ENCODE assay signal across 11 cellular contexts in the genomic region with DNA sequence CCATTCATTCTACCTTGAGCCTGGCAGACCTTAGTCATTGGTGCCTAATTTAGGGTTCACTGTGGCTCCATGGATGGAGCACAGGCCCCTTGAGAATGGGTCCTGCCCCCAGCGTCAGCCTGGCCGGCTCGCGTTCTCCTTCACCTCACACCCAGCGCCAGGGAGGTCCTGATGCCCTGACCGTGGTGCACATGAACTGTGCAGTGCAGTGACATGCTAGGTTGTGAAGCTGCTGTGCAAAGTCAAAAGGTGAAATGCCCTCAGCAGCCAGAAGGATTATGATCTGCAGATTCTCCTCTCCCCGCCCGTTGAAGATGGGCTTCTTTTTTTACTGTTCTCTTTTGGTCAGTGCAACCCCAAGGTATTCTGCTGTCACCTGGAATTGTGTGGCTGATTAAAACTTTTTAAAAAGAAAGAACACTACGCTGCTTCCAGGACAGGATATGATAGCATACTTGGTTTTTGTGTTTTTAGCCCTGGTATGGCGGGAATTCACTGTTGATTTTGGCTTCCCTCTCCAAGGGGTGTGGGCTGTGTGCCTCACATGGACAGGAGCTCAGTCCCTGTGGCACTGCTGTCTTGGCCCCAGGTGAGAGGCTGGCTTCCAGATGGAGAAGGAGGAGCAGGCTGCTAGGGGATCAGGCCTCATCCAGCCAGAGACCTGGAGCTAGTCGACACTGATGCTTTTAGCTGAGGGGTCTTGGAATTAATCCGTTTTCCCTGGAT. TPM values are rescaled to one million over a fixed set of nuclear protein-coding genes. Genes with fewer than 3 reads are reported as not detected.
DNase-seq lines count a peak whose midpoint lies in the region; ATAC-seq and TF ChIP-seq lines count a peak whose summit lies in the region.
"Had no signal": no experiment of that assay in that cellular context is flagged by ENCODE, and none has a peak within 500 bp of the region (broad histone marks: within the 10 kb centered on the region; RNA-seq: fewer than 3 reads in every experiment).

No MANE protein-coding gene starts in this region.

- H3F3A ChIP-seq in PC-9 (ENCODE audit: insufficient read depth, low read depth), result peaks cover 76% of the 10 kb centered on the region

- no TSS peak for BruUV-seq in PC-9 (replicated peaks; lab: Mats Ljungman, UMichigan)

- intact Hi-C loops in PC-9 (cut with micrococcal nuclease; ENCODE audit: unreplicated experiment), result no loop called here

- no peaks in the 10 kb centered on the region for H3K27me3 Mint-ChIP-seq in CD4-positive, CD25-positive, alpha-beta regulatory T cell
- H3K27me3 Mint-ChIP-seq in CD8-positive, alpha-beta memory T cell, result no peaks in the 10 kb centered on the region
- H3K27me3 Mint-ChIP-seq: activated T-helper 17 cell treated with anti-CD3 and anti-CD28 coated beads, Interleukin-2, amount 50 U/mL, for 72 hours had no signal

- H3K4me2 ChIP-seq in PC-9, result peak overlapping the region; percentile 67

- H4K20me1 ChIP-seq in PC-9 (ENCODE audit: insufficient read depth), result no peaks in the 10 kb centered on the region

- peaks cover 46% of the 10 kb centered on the region for H3K79me2 ChIP-seq in PC-9 (ENCODE audit: low read depth)

- peaks cover 10 to 41% (median 27%) of the 10 kb centered on the region in 4 donors for H3K4me1 Mint-ChIP-seq in CD4-positive, CD25-positive, alpha-beta regulatory T cell
- peaks cover 19 to 40% (median 28%) of the 10 kb centered on the region in 3 donors for H3K4me1 Mint-ChIP-seq in CD8-positive, alpha-beta memory T cell

- POLR2A ChIA-PET in PC-9 (lab: Charles Lee; ENCODE audit: unreplicated experiment), result interaction anchor here (0.5 to 0.7 kb wide), 8 partner anchors 12 to 668 kb away, joined by 3 to 15 read pairs (median 5); no protein-coding TSS in a partner anchor
- POLR2A ChIA-PET in CD8-positive, alpha-beta memory T cell (lab: Charles Lee), result no interaction called here

- no peak overlapping the region for H3K27ac ChIP-seq in CD4-positive, CD25-positive, alpha-beta regulatory T cell (ENCODE audit: insufficient read depth, low read length, poor library complexity, severe bottlenecking)
- H3K27ac ChIP-seq in PC-9, result peak overlapping the region; percentile 93
- H3K27ac ChIP-seq in skeletal muscle tissue (ENCODE audit: low read depth, low read length), result peak overlapping the region; percentile 66
- no peak overlapping the region for H3K27ac ChIP-seq in CD8-positive, alpha-beta memory T cell (ENCODE audit: low read depth, low read length)

- H3K4me1 ChIP-seq in CD4-positive, CD25-positive, alpha-beta regulatory T cell (ENCODE audit: control insufficient read depth, insufficient read depth, low read length, poor library complexity, severe bottlenecking), result no peaks in the 10 kb centered on the region
- H3K4me1 ChIP-seq in PC-9 (replicated peaks; ENCODE audit: insufficient read depth), result peaks cover 79% of the 10 kb centered on the region
- H3K4me1 ChIP-seq in skeletal muscle tissue (ENCODE audit: control insufficient read depth in 3 of 3, insufficient read depth in 3 of 3, low read length in 3 of 3), result peaks cover 17 to 37% (median 22%) of the 10 kb centered on the region in 3 donors
- H3K4me1 ChIP-seq in CD8-positive, alpha-beta memory T cell (ENCODE audit: insufficient read depth, low read length), result no peaks in the 10 kb centered on the region

- no peaks in the 10 kb centered on the region for H3K9me3 ChIP-seq in CD4-positive, CD25-positive, alpha-beta regulatory T cell (ENCODE audit: control insufficient read depth in 2 of 2, low read length in 2 of 2)
- H3K9me3 ChIP-seq in PC-9 (ENCODE audit: insufficient read depth, low read depth) (no peaks in the 10 kb centered on the region), skeletal muscle tissue (ENCODE audit: control insufficient read depth in 3 of 3, low read length in 3 of 3) (no peaks in the 10 kb centered on the region)
- no peaks in the 10 kb centered on the region for H3K9me3 ChIP-seq in CD8-positive, alpha-beta memory T cell (ENCODE audit: low read length)

- CTCF ChIA-PET in PC-9 (lab: Charles Lee), result interaction anchor here (0.9 kb wide), 2 partner anchors 20 to 51 kb away, joined by 4 to 6 read pairs; no protein-coding TSS in a partner anchor
- CTCF ChIA-PET in CD8-positive, alpha-beta memory T cell (lab: Charles Lee), result interaction anchor here (1.3 kb wide), 1 partner anchor 10 kb away, joined by 5 read pairs; no protein-coding TSS in a partner anchor

- no peak overlapping the region for H3K9ac ChIP-seq in skeletal muscle tissue (ENCODE audit: low read depth in 1 of 3, low read length in 3 of 3)

- DNase-seq in CD4-positive, CD25-positive, alpha-beta regulatory T cell, result no peak
- DNase-seq in PC-9 (peak; percentile 74 to 79), epithelial cell of esophagus (ENCODE audit: low read depth) (peak; percentile 36), HuH-7 (ENCODE audit: low spot score) (no peak), NCI-H2227 treated with DMSO at 0.1 percent for 48 hours (lab: John Stamatoyannopoulos, UW) (no peak)
- DNase-seq in CD8-positive, alpha-beta memory T cell, result no peak
- DNase-seq: DMS 273 treated with DMSO at 0.1 percent for 48 hours; effector CD8-positive, alpha-beta T cell had no signal

- no peak overlapping the region for H3K4me3 ChIP-seq in CD4-positive, CD25-positive, alpha-beta regulatory T cell (ENCODE audit: low read depth, low read length)
- no peak overlapping the region for H3K4me3 ChIP-seq in PC-9
- H3K4me3 ChIP-seq in epithelial cell of esophagus (ENCODE audit: low read length), result no peak overlapping the region
- no peak overlapping the region for H3K4me3 ChIP-seq in skeletal muscle tissue (ENCODE audit: low read length in 3 of 3)
- H3K4me3 ChIP-seq in CD8-positive, alpha-beta memory T cell (ENCODE audit: low read length), result no peak overlapping the region

- no peak overlapping the region for H2AFZ ChIP-seq in PC-9

- peaks cover 35% of the 10 kb centered on the region for H3K36me3 ChIP-seq in CD4-positive, CD25-positive, alpha-beta regulatory T cell (ENCODE audit: control insufficient read depth, insufficient read depth, low read length)
- H3K36me3 ChIP-seq in PC-9 (ENCODE audit: low read depth) (peaks cover 5% of the 10 kb centered on the region), skeletal muscle tissue (ENCODE audit: control insufficient read depth in 3 of 3, insufficient read depth in 3 of 3, low read length in 3 of 3) (peaks cover 1 to 12% (median 5%) of the 10 kb centered on the region in 3 donors)
- H3K36me3 ChIP-seq in CD8-positive, alpha-beta memory T cell (ENCODE audit: insufficient read depth, low read length), result no peaks in the 10 kb centered on the region

- H3K4me3 Mint-ChIP-seq in CD4-positive, CD25-positive, alpha-beta regulatory T cell, result no peak overlapping the region
- H3K4me3 Mint-ChIP-seq in CD8-positive, alpha-beta memory T cell, result no peak overlapping the region
- H3K4me3 Mint-ChIP-seq: activated T-helper 17 cell treated with anti-CD3 and anti-CD28 coated beads, Interleukin-2, amount 50 U/mL, for 72 hours had no signal

- no peak for TF ChIP-seq CTCF in PC-9 (conservative IDR thresholded peaks at IDR 0.05)
- TF ChIP-seq CTCF in epithelial cell of esophagus (IDR thresholded peaks at IDR 0.05; ENCODE audit: insufficient read depth, low read depth, low read length, missing control alignments), result no peak

- peaks cover 23% of the 10 kb centered on the region for H3K36me3 Mint-ChIP-seq in CD4-positive, CD25-positive, alpha-beta regulatory T cell
- H3K36me3 Mint-ChIP-seq in CD8-positive, alpha-beta memory T cell, result peaks cover 3 to 52% (median 7%) of the 10 kb centered on the region in 3 donors

- no peaks in the 10 kb centered on the region for H3K9me2 ChIP-seq in PC-9 (ENCODE audit: insufficient read depth)

- H3K9me3 Mint-ChIP-seq in CD4-positive, CD25-positive, alpha-beta regulatory T cell, result no peaks in the 10 kb centered on the region
- H3K9me3 Mint-ChIP-seq in CD8-positive, alpha-beta memory T cell, result no peaks in the 10 kb centered on the region
- H3K9me3 Mint-ChIP-seq: activated T-helper 17 cell treated with anti-CD3 and anti-CD28 coated beads, Interleukin-2, amount 50 U/mL, for 72 hours had no signal

- H3K27ac Mint-ChIP-seq in CD4-positive, CD25-positive, alpha-beta regulatory T cell, result peak overlapping the region; percentile 23 to 94 (median 86)
- H3K27ac Mint-ChIP-seq in CD8-positive, alpha-beta memory T cell, result peak overlapping the region in 3 of 8 donors; percentile 47 to 77 (median 70)

- no peaks in the 10 kb centered on the region for H3K27me3 ChIP-seq in CD4-positive, CD25-positive, alpha-beta regulatory T cell (ENCODE audit: control insufficient read depth, insufficient read depth, low read length)
- H3K27me3 ChIP-seq in PC-9 (ENCODE audit: insufficient read depth, low read depth) (no peaks in the 10 kb centered on the region), skeletal muscle tissue (ENCODE audit: control insufficient read depth in 3 of 3, insufficient read depth in 3 of 3, low read length in 3 of 3) (no peaks in the 10 kb centered on the region)
- no peaks in the 10 kb centered on the region for H3K27me3 ChIP-seq in CD8-positive, alpha-beta memory T cell (ENCODE audit: insufficient read depth, low read length, poor library complexity, severe bottlenecking)

- no peak for ATAC-seq in CD4-positive, CD25-positive, alpha-beta regulatory T cell (ENCODE audit: low read depth in 2 of 2)
- no peak for ATAC-seq in GM21737 (IDR thresholded peaks at IDR 0.05; ENCODE audit: unreplicated experiment)

RNA-seq across cellular contexts. Expression of gene TTC7A, which starts 24.0 kb away (rescaled TPM):
- total RNA-seq in CD4-positive, CD25-positive, alpha-beta regulatory T cell, result 65.0 TPM
- 10 to 100 TPM; 14.5 to 18.3 (median 16.6) TPM for polyA plus RNA-seq in CD4-positive, CD25-positive, alpha-beta regulatory T cell
- total RNA-seq in PC-9 (2021) (66.8 and 80.9 TPM in 2 replicates), skeletal muscle tissue (5.7 TPM)
- total RNA-seq in CD8-positive, alpha-beta memory T cell, result 10 to 100 TPM; 50.8 to 54.1 TPM
- 20.0 TPM for polyA plus RNA-seq in CD8-positive, alpha-beta memory T cell

RNA-seq across cellular contexts. Expression of gene MCFD2, which starts 49.4 kb away (rescaled TPM):
- total RNA-seq in CD4-positive, CD25-positive, alpha-beta regulatory T cell, result 36.4 TPM
- polyA plus RNA-seq in CD4-positive, CD25-positive, alpha-beta regulatory T cell, result 10 to 100 TPM; 22.0 to 30.8 (median 27.0) TPM
- total RNA-seq in PC-9 (2021), result 127 and 163 TPM in 2 replicates
- total RNA-seq in skeletal muscle tissue, result 36.0 TPM
- total RNA-seq in CD8-positive, alpha-beta memory T cell, result 10 to 100 TPM; 37.2 to 40.0 TPM
- polyA plus RNA-seq in CD8-positive, alpha-beta memory T cell, result 22.7 TPM

Comparison
In these comparisons a context has a peak if more than half of its experiments do, and no peak if none do; other contexts are left out.
1. DNase-seq: peak in PC-9 (2 of 2) and epithelial cell of esophagus (single experiment); none in CD4-positive, CD25-positive, alpha-beta regulatory T cell (0 of 3), HuH-7 (single experiment), NCI-H2227 treated with DMSO at 0.1 percent for 48 hours (single experiment) and CD8-positive, alpha-beta memory T cell (0 of 5).
2. H3K27ac ChIP-seq: peak in PC-9 (single experiment) and skeletal muscle tissue (single experiment); none in CD4-positive, CD25-positive, alpha-beta regulatory T cell (single experiment) and CD8-positive, alpha-beta memory T cell (single experiment).